8 cellular contexts compared by ENCODE assay signal in the genomic region with DNA sequence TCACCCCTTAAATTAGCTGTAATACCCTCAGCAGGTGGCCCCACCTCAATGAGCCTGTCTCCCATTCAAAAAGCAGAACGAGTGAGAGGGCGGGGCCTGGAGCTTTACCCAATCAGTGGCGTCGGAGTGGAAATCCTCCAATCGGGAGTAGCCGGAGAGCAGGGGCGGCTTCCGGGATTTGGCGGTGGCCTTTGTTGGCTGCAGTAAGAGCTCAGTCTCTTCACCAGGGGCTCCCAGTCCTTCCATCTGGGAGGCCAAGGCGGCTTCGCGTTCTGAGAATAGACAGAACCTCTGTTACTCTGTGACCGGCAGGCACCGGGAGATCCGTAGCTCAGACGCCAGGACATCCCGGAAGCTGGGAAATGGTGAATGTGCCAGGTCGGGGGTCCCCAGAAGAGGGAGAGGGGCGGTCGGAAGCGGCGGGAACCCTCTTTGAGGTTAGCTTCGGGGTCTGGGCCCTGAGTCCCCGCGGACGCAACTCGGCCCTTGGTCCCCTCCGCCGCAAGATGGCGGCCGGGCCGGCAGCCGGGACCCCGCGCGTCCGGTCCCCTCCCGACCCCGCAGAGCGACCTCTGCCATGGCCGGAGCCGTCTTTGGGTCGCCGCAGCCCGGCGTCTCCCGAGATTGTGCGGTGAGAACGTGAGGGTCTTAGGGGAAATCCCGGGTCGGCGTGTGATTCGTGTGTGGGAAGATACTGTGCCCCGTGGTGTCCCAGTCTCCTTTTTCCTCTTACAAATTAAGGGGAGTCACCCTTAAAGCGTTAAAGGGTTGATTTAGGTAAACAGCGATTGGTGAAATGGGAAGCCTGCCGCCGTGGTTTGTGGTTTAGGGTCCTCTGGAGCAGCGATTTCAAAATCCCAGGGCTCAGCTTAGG.
A peak's percentile ranks its signal among the peaks of the same experiment; 100 is the strongest.
DNase-seq lines count a peak whose midpoint lies in the region; ATAC-seq and TF ChIP-seq lines count a peak whose summit lies in the region.

No MANE protein-coding gene starts in this region.

- H3K9me3 Mint-ChIP-seq in activated naive CD8-positive, alpha-beta T cell treated with anti-CD3 and anti-CD28 coated beads, Interleukin-2, amount 10 ng/mL, durations not matched to agents 7 days and 5 days = peaks cover 4% of the 10 kb centered on the region
- peaks cover 3% of the 10 kb centered on the region for H3K9me3 Mint-ChIP-seq in osteocyte (ENCODE audit: unreplicated experiment)

- peak overlapping the region; percentile 52 to 86 (median 68) for H3K4me3 ChIP-seq in thyroid gland (replicated peaks in 1 of 3)

- ATAC-seq in HG02623 (IDR thresholded peaks at IDR 0.05; ENCODE audit: unreplicated experiment) (peak; percentile 92), Right ventricle myocardium inferior (peak; percentile 96)
- peak; percentile 92 for ATAC-seq in activated naive CD8-positive, alpha-beta T cell treated with anti-CD3 and anti-CD28 coated beads, Interleukin-2, amount 10 ng/mL, durations not matched to agents 7 days and 5 days (ENCODE audit: low read depth)

- no peaks in the 10 kb centered on the region for H3K9me3 ChIP-seq in thyroid gland

- intact Hi-C loops in Right ventricle myocardium inferior (cut with DNase I) (loop anchor here (10.0 kb wide), 1 partner anchor 239 kb away; the partner anchor contains the start of gene TGFB1I1), thyroid gland (cut with DNase I) (no loop called here)

- H3K27me3 ChIP-seq in thyroid gland = no peaks in the 10 kb centered on the region

- no peaks in the 10 kb centered on the region for H3K27me3 Mint-ChIP-seq in activated naive CD8-positive, alpha-beta T cell treated with anti-CD3 and anti-CD28 coated beads, Interleukin-2, amount 10 ng/mL, durations not matched to agents 7 days and 5 days
- H3K27me3 Mint-ChIP-seq in osteocyte (ENCODE audit: unreplicated experiment) = no peaks in the 10 kb centered on the region

- DNase-seq in NCI-H1092 treated with DMSO at 0.1 percent for 48 hours (lab: John Stamatoyannopoulos, UW) (peak; percentile 95), SKM-1 treated with dmso at 0.1 percent for 144 hours (lab: John Stamatoyannopoulos, UW; ENCODE audit: unreplicated experiment) (peak; percentile 92), Right ventricle myocardium inferior (ENCODE audit: missing footprints) (peak; percentile 93), osteocyte (ENCODE audit: extremely low spot score, unreplicated experiment) (peak; percentile 95), thyroid gland (peak; percentile 97 to 98)
- peak; percentile 85 for DNase-seq in activated naive CD8-positive, alpha-beta T cell treated with anti-CD3 and anti-CD28 coated beads, Interleukin-2, amount 10 ng/mL, durations not matched to agents 7 days and 5 days

- TF ChIP-seq CTCF in osteocyte (IDR thresholded peaks at IDR 0.05) = no peak
- no peak for TF ChIP-seq CTCF in thyroid gland (IDR thresholded peaks at IDR 0.05)

- POLR2A ChIA-PET in activated naive CD8-positive, alpha-beta T cell treated with anti-CD3 and anti-CD28 coated beads, Interleukin-2, amount 10 ng/mL, durations not matched to agents 7 days and 5 days (lab: Charles Lee) = interaction anchor here (0.5 to 5.8 kb wide), 17 partner anchors 11 to 716 kb away, joined by 3 to 68 read pairs (median 5); partner anchors contain the start of genes ARMC5, FUS, RUSF1 and ZNF267

- H3K36me3 ChIP-seq in thyroid gland = peaks cover 0 to 4% of the 10 kb centered on the region in 2 donors

- H3K4me1 Mint-ChIP-seq in activated naive CD8-positive, alpha-beta T cell treated with anti-CD3 and anti-CD28 coated beads, Interleukin-2, amount 10 ng/mL, durations not matched to agents 7 days and 5 days = peaks cover 33% of the 10 kb centered on the region
- peaks cover 16% of the 10 kb centered on the region for H3K4me1 Mint-ChIP-seq in osteocyte (ENCODE audit: unreplicated experiment)

- peaks cover 12 to 20% of the 10 kb centered on the region in 2 donors for H3K4me1 ChIP-seq in thyroid gland

- H3K27ac Mint-ChIP-seq in activated naive CD8-positive, alpha-beta T cell treated with anti-CD3 and anti-CD28 coated beads, Interleukin-2, amount 10 ng/mL, durations not matched to agents 7 days and 5 days = peak overlapping the region; percentile 99
- peak overlapping the region; percentile 100 for H3K27ac Mint-ChIP-seq in osteocyte (ENCODE audit: unreplicated experiment)

- peak; percentile 95 for TF ChIP-seq POLR2A in GM10847 (IDR thresholded peaks at IDR 0.05; ENCODE audit: extremely low read depth, insufficient read length)
- peak in 1 of 2 donors; percentile 86 for TF ChIP-seq POLR2A in thyroid gland (IDR thresholded peaks at IDR 0.05)

- H3K27ac ChIP-seq in thyroid gland = peak overlapping the region; percentile 83 to 91 (median 89)

- H3K4me3 Mint-ChIP-seq in activated naive CD8-positive, alpha-beta T cell treated with anti-CD3 and anti-CD28 coated beads, Interleukin-2, amount 10 ng/mL, durations not matched to agents 7 days and 5 days = peak overlapping the region; percentile 99
- peak overlapping the region; percentile 100 for H3K4me3 Mint-ChIP-seq in osteocyte (ENCODE audit: unreplicated experiment)

- peaks cover 55% of the 10 kb centered on the region for H3K36me3 Mint-ChIP-seq in activated naive CD8-positive, alpha-beta T cell treated with anti-CD3 and anti-CD28 coated beads, Interleukin-2, amount 10 ng/mL, durations not matched to agents 7 days and 5 days
- peaks cover 13% of the 10 kb centered on the region for H3K36me3 Mint-ChIP-seq in osteocyte (ENCODE audit: unreplicated experiment)

- WGBS in thyroid gland, 2 donors = 0 to 1% methylated on average over 29 of the region's 59 CpGs

Comparison
In these comparisons a context has a peak if more than half of its experiments do, and no peak if none do; other contexts are left out.
1. Peak in every context shown above with its lines: DNase-seq, ATAC-seq, H3K4me3 ChIP-seq and H3K27ac ChIP-seq.